In genomic region chr5:42840279-42840678, GRCh38 we compare ENCODE assay signal across 8 cellular contexts. TPM values are rescaled to one million over a fixed set of nuclear protein-coding genes. Genes with fewer than 3 reads are reported as not detected.
A peak's percentile ranks its signal among the peaks of the same experiment; 100 is the strongest.
DNase-seq lines count a peak whose midpoint lies in the region; FAIRE-seq and TF ChIP-seq lines count a peak whose summit lies in the region.

No MANE protein-coding gene starts in this region.

- TF ChIP-seq RAD21 in liver (IDR thresholded peaks at IDR 0.05) = peak; percentile 42 to 64

- H3K27ac ChIP-seq in KMS-11 (peak overlapping the region; percentile 69), liver (ENCODE audit: low read depth in 1 of 2, low read length in 2 of 2) (peak overlapping the region; percentile 75 to 86), tibial artery (peak overlapping the region; percentile 13 to 39)

- intact Hi-C loops in tibial artery (cut with DNase I; ENCODE audit: low total_unique reads) = no loop called here

- no peak overlapping the region for H3K4me3 ChIP-seq in KMS-11 (IDR thresholded peaks at IDR 0.05; ENCODE audit: insufficient read depth, low read depth, low read length)
- H3K4me3 ChIP-seq in bronchial epithelial cell (ENCODE audit: low read depth, low read length) = no peak overlapping the region
- H3K4me3 ChIP-seq in liver (ENCODE audit: low read depth in 1 of 3, low read length in 3 of 3) = peak overlapping the region in 1 of 3 donors; percentile 31
- H3K4me3 ChIP-seq in tibial artery = no peak overlapping the region
- H3K4me3 ChIP-seq in H7 (ENCODE audit: insufficient read depth, low read depth, low read length) = no peak overlapping the region

- peak overlapping the region; percentile 81 for H3K4me2 ChIP-seq in KMS-11

- H3K9me3 ChIP-seq in liver (ENCODE audit: control insufficient read depth in 4 of 4, low read length in 3 of 4) (no peaks in the 10 kb centered on the region), tibial artery (no peaks in the 10 kb centered on the region)

- peak overlapping the region; percentile 79 for H2AFZ ChIP-seq in KMS-11 (ENCODE audit: low read depth)

- no peaks in the 10 kb centered on the region for H3K27me3 ChIP-seq in KMS-11 (ENCODE audit: insufficient read depth, low read depth)
- no peaks in the 10 kb centered on the region for H3K27me3 ChIP-seq in bronchial epithelial cell (ENCODE audit: control insufficient read depth, insufficient read depth, low read length)
- no peaks in the 10 kb centered on the region for H3K27me3 ChIP-seq in liver (ENCODE audit: control insufficient read depth in 4 of 4, insufficient read depth in 4 of 4, low read length in 3 of 4)
- no peaks in the 10 kb centered on the region for H3K27me3 ChIP-seq in tibial artery
- no peaks in the 10 kb centered on the region for H3K27me3 ChIP-seq in H7 (ENCODE audit: control insufficient read depth, insufficient read depth, low read length)

- no peak for TF ChIP-seq CTCF in KMS-11 (conservative IDR thresholded peaks at IDR 0.05; ENCODE audit: low read depth, low read length)
- no peak for TF ChIP-seq CTCF in bronchial epithelial cell (IDR thresholded peaks at IDR 0.05; ENCODE audit: insufficient read depth, low read length, severe bottlenecking)
- TF ChIP-seq CTCF in liver (IDR thresholded peaks at IDR 0.05; ENCODE audit: low read depth, low read length, missing input control) = no peak
- TF ChIP-seq CTCF in tibial artery (IDR thresholded peaks at IDR 0.05) = no peak

- no peaks in the 10 kb centered on the region for H4K20me1 ChIP-seq in KMS-11 (ENCODE audit: insufficient read depth)

- H3K4me1 ChIP-seq in KMS-11 (ENCODE audit: low read depth, poor library complexity, severe bottlenecking) = peaks cover 25% of the 10 kb centered on the region
- H3K4me1 ChIP-seq in liver (ENCODE audit: control insufficient read depth in 4 of 4, insufficient read depth in 4 of 4, low read length in 3 of 4) = peaks cover 13 to 47% (median 32%) of the 10 kb centered on the region in 4 donors
- peaks cover 0 to 30% (median 6%) of the 10 kb centered on the region in 4 donors for H3K4me1 ChIP-seq in tibial artery

- H3K9ac ChIP-seq in KMS-11 (peak overlapping the region; percentile 8; the same call in 1 of the 2 replicates), liver (ENCODE audit: low read depth in 1 of 2, low read length in 2 of 2) (peak overlapping the region in 1 of 2 donors; percentile 81)

- peak; percentile 44 for DNase-seq in bronchial epithelial cell (ENCODE audit: low read depth)
- peak; percentile 72 to 81 for DNase-seq in tibial artery
- DNase-seq in frontal cortex (ENCODE audit: low spot score in 2 of 2) = no peak
- DNase-seq in H7 = no peak
- DNase-seq in COLO829 (ENCODE audit: low spot score) = no peak
- DNase-seq in NCI-H748 (lab: John Stamatoyannopoulos, UW; ENCODE audit: unreplicated experiment) = no peak

- no peaks in the 10 kb centered on the region for H3K79me2 ChIP-seq in KMS-11 (ENCODE audit: insufficient read depth, low read depth)

- 5% methylated on average over 6 of the region's 6 CpGs for WGBS in liver

- FAIRE-seq in bronchial epithelial cell (lab: Jason Lieb, UNC) = no peak
- FAIRE-seq in frontal cortex (lab: Jason Lieb, UNC) = no peak

- H3K36me3 ChIP-seq in KMS-11 (ENCODE audit: insufficient read depth) = no peaks in the 10 kb centered on the region
- H3K36me3 ChIP-seq in bronchial epithelial cell (ENCODE audit: control insufficient read depth, insufficient read depth, low read length) = no peaks in the 10 kb centered on the region
- H3K36me3 ChIP-seq in liver (ENCODE audit: control insufficient read depth in 4 of 4, insufficient read depth in 3 of 4, low read depth in 1 of 4, low read length in 3 of 4) = no peaks in the 10 kb centered on the region
- no peaks in the 10 kb centered on the region for H3K36me3 ChIP-seq in tibial artery
- no peaks in the 10 kb centered on the region for H3K36me3 ChIP-seq in H7 (replicated peaks; ENCODE audit: control insufficient read depth, insufficient read depth, low read length)

TF ChIP-seq in liver, 16 proteins besides CTCF, POLR2A, EP300 and RAD21:
- TF ChIP-seq HNF4G (IDR thresholded peaks at IDR 0.05) = peak; percentile 51
- peak; percentile 70 for TF ChIP-seq SP1 (IDR thresholded peaks at IDR 0.05)
- peak in 1 of 2 donors; percentile 16 for TF ChIP-seq GABPA (IDR thresholded peaks at IDR 0.05 in 1 of 2, conservative IDR thresholded peaks at IDR 0.05 in 1 of 2)
- peak; percentile 78 to 83 for TF ChIP-seq HNF4A (conservative IDR thresholded peaks at IDR 0.05)
- TF ChIP-seq JUND (IDR thresholded peaks at IDR 0.05) = peak; percentile 58 to 61
- TF ChIP-seq FOXA2 (IDR thresholded peaks at IDR 0.05) = peak; percentile 49
- TF ChIP-seq TAF1 (conservative IDR thresholded peaks at IDR 0.05) = no peak
- peak; percentile 24 for TF ChIP-seq ATF3 (IDR thresholded peaks at IDR 0.05)
- peak; percentile 71 to 88 for TF ChIP-seq EGR1 (IDR thresholded peaks at IDR 0.05; ENCODE audit: low read depth in 2 of 2)
- TF ChIP-seq RXRA (IDR thresholded peaks at IDR 0.05) = peak; percentile 82 to 83
- TF ChIP-seq YY1 (IDR thresholded peaks at IDR 0.05) = peak; percentile 98
- TF ChIP-seq, protein P1, sequence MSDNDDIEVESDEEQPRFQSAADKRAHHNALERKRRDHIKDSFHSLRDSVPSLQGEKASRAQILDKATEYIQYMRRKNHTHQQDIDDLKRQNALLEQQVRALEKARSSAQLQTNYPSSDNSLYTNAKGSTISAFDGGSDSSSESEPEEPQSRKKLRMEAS (IDR thresholded peaks at IDR 0.05) = peak; percentile 88
- peak; percentile 45 for TF ChIP-seq NR2F2 (IDR thresholded peaks at IDR 0.05)
- TF ChIP-seq, protein P2, sequence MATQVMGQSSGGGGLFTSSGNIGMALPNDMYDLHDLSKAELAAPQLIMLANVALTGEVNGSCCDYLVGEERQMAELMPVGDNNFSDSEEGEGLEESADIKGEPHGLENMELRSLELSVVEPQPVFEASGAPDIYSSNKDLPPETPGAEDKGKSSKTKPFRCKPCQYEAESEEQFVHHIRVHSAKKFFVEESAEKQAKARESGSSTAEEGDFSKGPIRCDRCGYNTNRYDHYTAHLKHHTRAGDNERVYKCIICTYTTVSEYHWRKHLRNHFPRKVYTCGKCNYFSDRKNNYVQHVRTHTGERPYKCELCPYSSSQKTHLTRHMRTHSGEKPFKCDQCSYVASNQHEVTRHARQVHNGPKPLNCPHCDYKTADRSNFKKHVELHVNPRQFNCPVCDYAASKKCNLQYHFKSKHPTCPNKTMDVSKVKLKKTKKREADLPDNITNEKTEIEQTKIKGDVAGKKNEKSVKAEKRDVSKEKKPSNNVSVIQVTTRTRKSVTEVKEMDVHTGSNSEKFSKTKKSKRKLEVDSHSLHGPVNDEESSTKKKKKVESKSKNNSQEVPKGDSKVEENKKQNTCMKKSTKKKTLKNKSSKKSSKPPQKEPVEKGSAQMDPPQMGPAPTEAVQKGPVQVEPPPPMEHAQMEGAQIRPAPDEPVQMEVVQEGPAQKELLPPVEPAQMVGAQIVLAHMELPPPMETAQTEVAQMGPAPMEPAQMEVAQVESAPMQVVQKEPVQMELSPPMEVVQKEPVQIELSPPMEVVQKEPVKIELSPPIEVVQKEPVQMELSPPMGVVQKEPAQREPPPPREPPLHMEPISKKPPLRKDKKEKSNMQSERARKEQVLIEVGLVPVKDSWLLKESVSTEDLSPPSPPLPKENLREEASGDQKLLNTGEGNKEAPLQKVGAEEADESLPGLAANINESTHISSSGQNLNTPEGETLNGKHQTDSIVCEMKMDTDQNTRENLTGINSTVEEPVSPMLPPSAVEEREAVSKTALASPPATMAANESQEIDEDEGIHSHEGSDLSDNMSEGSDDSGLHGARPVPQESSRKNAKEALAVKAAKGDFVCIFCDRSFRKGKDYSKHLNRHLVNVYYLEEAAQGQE (IDR thresholded peaks at IDR 0.05) = peak; percentile 50
- TF ChIP-seq FOXA1 (IDR thresholded peaks at IDR 0.05) = peak; percentile 54
- TF ChIP-seq ZBTB33 (IDR thresholded peaks at IDR 0.05) = peak; percentile 65

RNA-seq across cellular contexts. Expression of gene SELENOP, which starts 28.6 kb away (rescaled TPM):
- total RNA-seq in bronchial epithelial cell = 5.8 and 17.3 TPM in 2 replicates
- 1,000 to 10,000 TPM in 1 of 2 donors, 100 to 1,000 TPM in 1; 944 to 1,776 TPM for total RNA-seq in liver
- polyA plus RNA-seq in liver = 1,000 to 10,000 TPM in 1 of 2 donors, 100 to 1,000 TPM in 1; 880 to 1,788 TPM
- 41.2 TPM for total RNA-seq in frontal cortex
- total RNA-seq in H7 (2014; rRNA removed; shearing (Covaris generic)) = 44.9 and 56.9 TPM in 2 replicates

Comparison
In these comparisons a context has a peak if more than half of its experiments do, and no peak if none do; other contexts are left out.
1. H3K27ac ChIP-seq: peak in every context shown above with its lines; median percentile 80 in liver; 69 in KMS-11; 26 in tibial artery.
2. DNase-seq: peak in bronchial epithelial cell (single experiment) and tibial artery (2 of 2); none in frontal cortex (0 of 2), H7 (single experiment), COLO829 (single experiment) and NCI-H748 (single experiment).
3. RNA of gene SELENOP, which starts 28.6 kb away (total RNA-seq): 944 to 1,776 TPM in liver; 44.9 to 56.9 TPM in H7, 41.2 TPM in frontal cortex (single experiment) and 5.8 to 17.3 TPM in bronchial epithelial cell; every median in the first group is over 10 times any median in the second.